16 cellular contexts compared by ENCODE assay signal in genomic region chr14:57749267-57749666, GRCh38.
DNase-seq lines count a peak whose midpoint lies in the region; ATAC-seq and TF ChIP-seq lines count a peak whose summit lies in the region.
"Had no signal": no experiment of that assay in that cellular context is flagged by ENCODE, and none has a peak within 500 bp of the region (broad histone marks: within the 10 kb centered on the region; RNA-seq: fewer than 3 reads in every experiment).

No MANE protein-coding gene starts in this region.

- H3K27me3 Mint-ChIP-seq in stimulated activated memory B cell treated with anti-CD40 and anti-IgM and Interleukin-4, amounts not matched to agents 10 μg/mL and 1 μg/mL and 100 μg/mL, for 72 hours: no peaks in the 10 kb centered on the region
- H3K27me3 Mint-ChIP-seq: activated CD8-positive, alpha-beta T cell treated with anti-CD3 and anti-CD28 coated beads for 36 hours; activated naive CD8-positive, alpha-beta T cell treated with anti-CD3 and anti-CD28 coated beads for 36 hours had no signal

- peak; percentile 27 for ATAC-seq in stimulated activated memory B cell treated with anti-CD40 and anti-IgM and Interleukin-4, amounts not matched to agents 10 μg/mL and 1 μg/mL and 100 μg/mL, for 72 hours
- ATAC-seq: activated CD8-positive, alpha-beta T cell treated with anti-CD3 and anti-CD28 coated beads for 36 hours; left lung; right cardiac atrium had no signal

- no peak overlapping the region for H3K27ac Mint-ChIP-seq in stimulated activated memory B cell treated with anti-CD40 and anti-IgM and Interleukin-4, amounts not matched to agents 10 μg/mL and 1 μg/mL and 100 μg/mL, for 72 hours
- H3K27ac Mint-ChIP-seq: activated CD8-positive, alpha-beta T cell treated with anti-CD3 and anti-CD28 coated beads for 36 hours; activated naive CD8-positive, alpha-beta T cell treated with anti-CD3 and anti-CD28 coated beads for 36 hours had no signal

- peaks cover 1% of the 10 kb centered on the region for H3K9me3 Mint-ChIP-seq in stimulated activated memory B cell treated with anti-CD40 and anti-IgM and Interleukin-4, amounts not matched to agents 10 μg/mL and 1 μg/mL and 100 μg/mL, for 72 hours
- H3K9me3 Mint-ChIP-seq: activated CD8-positive, alpha-beta T cell treated with anti-CD3 and anti-CD28 coated beads for 36 hours had no signal

- H3K4me1 Mint-ChIP-seq in stimulated activated memory B cell treated with anti-CD40 and anti-IgM and Interleukin-4, amounts not matched to agents 10 μg/mL and 1 μg/mL and 100 μg/mL, for 72 hours: no peaks in the 10 kb centered on the region
- H3K4me1 Mint-ChIP-seq: activated naive CD8-positive, alpha-beta T cell treated with anti-CD3 and anti-CD28 coated beads for 36 hours had no signal

- DNase-seq in GM03348 (ENCODE audit: low spot score) (peak; percentile 14), RKO (ENCODE audit: low spot score) (peak; percentile 64), fibroblast of mammary gland (ENCODE audit: low read depth) (peak; percentile 87), NCI-H1105 treated with DMSO at 0.1 percent for 48 hours (lab: John Stamatoyannopoulos, UW) (no peak), NCI-H1436 treated with DMSO at 0.1 percent for 48 hours (lab: John Stamatoyannopoulos, UW) (no peak), posterior cingulate gyrus (no peak)
- DNase-seq: activated CD8-positive, alpha-beta T cell treated with anti-CD3 and anti-CD28 coated beads for 36 hours; activated naive CD8-positive, alpha-beta T cell treated with anti-CD3 and anti-CD28 coated beads for 36 hours; activated T-cell treated with anti-CD3 and anti-CD28 coated beads, Interleukin-2, amount 50 U/mL, for 48 hours; effector CD4-positive, alpha-beta T cell; left lung; NCI-H1417 treated with DMSO at 0.1 percent for 48 hours; right cardiac atrium; RPMI8226 had no signal

- H3K4me3 Mint-ChIP-seq in stimulated activated memory B cell treated with anti-CD40 and anti-IgM and Interleukin-4, amounts not matched to agents 10 μg/mL and 1 μg/mL and 100 μg/mL, for 72 hours: no peak overlapping the region
- H3K4me3 Mint-ChIP-seq: activated CD8-positive, alpha-beta T cell treated with anti-CD3 and anti-CD28 coated beads for 36 hours; activated naive CD8-positive, alpha-beta T cell treated with anti-CD3 and anti-CD28 coated beads for 36 hours had no signal

- TF ChIP-seq CTCF in fibroblast of mammary gland (conservative IDR thresholded peaks at IDR 0.05; ENCODE audit: control insufficient read depth, insufficient read depth, low read depth, low read length): no peak

- H3K4me3 ChIP-seq in fibroblast of mammary gland (ENCODE audit: control insufficient read depth, low read depth, low read length): no peak overlapping the region
- H3K4me3 ChIP-seq: BLaER1, left lung had no signal

- H3K36me3 Mint-ChIP-seq in stimulated activated memory B cell treated with anti-CD40 and anti-IgM and Interleukin-4, amounts not matched to agents 10 μg/mL and 1 μg/mL and 100 μg/mL, for 72 hours: no peaks in the 10 kb centered on the region
- H3K36me3 Mint-ChIP-seq: activated naive CD8-positive, alpha-beta T cell treated with anti-CD3 and anti-CD28 coated beads for 36 hours had no signal

- intact Hi-C loops in posterior cingulate gyrus (cut with DNase I): no loop called here

Comparison
In these comparisons a context has a peak if more than half of its experiments do, and no peak if none do; other contexts are left out.
1. DNase-seq: peak in GM03348 (single experiment), RKO (single experiment) and fibroblast of mammary gland (single experiment); none in NCI-H1105 treated with DMSO at 0.1 percent for 48 hours (single experiment), NCI-H1436 treated with DMSO at 0.1 percent for 48 hours (single experiment) and posterior cingulate gyrus (0 of 10).